In genomic region chr5:134436523-134437339, GRCh38 we compare ENCODE assay signal across 8 cellular contexts. TPM values are rescaled to one million over a fixed set of nuclear protein-coding genes. Genes with fewer than 3 reads are reported as not detected.
DNase-seq lines count a peak whose midpoint lies in the region; ATAC-seq and TF ChIP-seq lines count a peak whose summit lies in the region.

No MANE protein-coding gene starts in this region.

- intact Hi-C loops in upper lobe of right lung (cut with DNase I) = no loop called here

- H3K9me3 ChIP-seq in parathyroid adenoma (ENCODE audit: control insufficient read depth, low read length) (no peaks in the 10 kb centered on the region), upper lobe of right lung (no peaks in the 10 kb centered on the region)

- H3K27me3 ChIP-seq in parathyroid adenoma (ENCODE audit: control insufficient read depth, insufficient read depth, low read length) = no peaks in the 10 kb centered on the region
- H3K27me3 ChIP-seq in upper lobe of right lung = no peaks in the 10 kb centered on the region

- H3K4me3 ChIP-seq in fibroblast of pulmonary artery (replicated peaks; ENCODE audit: low read depth, low read length) (no peak overlapping the region), parathyroid adenoma (ENCODE audit: low read depth, low read length) (no peak overlapping the region), upper lobe of right lung (no peak overlapping the region)

- peak overlapping the region; percentile 53 for H3K4me2 ChIP-seq in parathyroid adenoma (ENCODE audit: low read length)

- peaks cover 33% of the 10 kb centered on the region for H3K4me1 ChIP-seq in parathyroid adenoma
- peaks cover 36% of the 10 kb centered on the region for H3K4me1 ChIP-seq in upper lobe of right lung

- peak; percentile 91 for ATAC-seq in GM18907 (IDR thresholded peaks at IDR 0.05; ENCODE audit: unreplicated experiment)
- peak; percentile 91 for ATAC-seq in HG03135 (IDR thresholded peaks at IDR 0.05; ENCODE audit: unreplicated experiment)
- peak; percentile 88 for ATAC-seq in upper lobe of right lung

- H2AFZ ChIP-seq in parathyroid adenoma = peak overlapping the region; percentile 100

- H3K79me2 ChIP-seq in parathyroid adenoma = no peaks in the 10 kb centered on the region

- peak overlapping the region; percentile 14 for H3K9ac ChIP-seq in parathyroid adenoma

- H3K36me3 ChIP-seq in parathyroid adenoma (ENCODE audit: control insufficient read depth, insufficient read depth, low read length) = no peaks in the 10 kb centered on the region
- no peaks in the 10 kb centered on the region for H3K36me3 ChIP-seq in upper lobe of right lung

- H3K27ac ChIP-seq in 22Rv1 (peak overlapping the region; percentile 79), parathyroid adenoma (peak overlapping the region; percentile 99), upper lobe of right lung (peak overlapping the region; percentile 89)

- DNase-seq in NOMO-1 (lab: John Stamatoyannopoulos, UW; ENCODE audit: unreplicated experiment in 2 of 2) (peak; percentile 79 to 91), fibroblast of pulmonary artery (ENCODE audit: low read depth) (peak; percentile 76), upper lobe of right lung (peak; percentile 92)
- peak; percentile 67 to 71 for DNase-seq in activated T-cell treated with anti-CD3 and anti-CD28 coated beads, Interleukin-2, amount 50 U/mL, for 48 hours

- TF ChIP-seq CTCF in 22Rv1 (IDR thresholded peaks at IDR 0.05) = no peak
- TF ChIP-seq CTCF in fibroblast of pulmonary artery (IDR thresholded peaks at IDR 0.05; ENCODE audit: low read length, missing control alignments) = no peak
- peak; percentile 6 for TF ChIP-seq CTCF in parathyroid adenoma (IDR thresholded peaks at IDR 0.05)
- TF ChIP-seq CTCF in upper lobe of right lung (IDR thresholded peaks at IDR 0.05) = no peak

RNA-seq across cellular contexts. Expression of gene CDKN2AIPNL, which starts 25.1 kb away (rescaled TPM):
- total RNA-seq in upper lobe of right lung = 16.5 TPM
